10 cellular contexts compared by ENCODE assay signal in the genomic region with DNA sequence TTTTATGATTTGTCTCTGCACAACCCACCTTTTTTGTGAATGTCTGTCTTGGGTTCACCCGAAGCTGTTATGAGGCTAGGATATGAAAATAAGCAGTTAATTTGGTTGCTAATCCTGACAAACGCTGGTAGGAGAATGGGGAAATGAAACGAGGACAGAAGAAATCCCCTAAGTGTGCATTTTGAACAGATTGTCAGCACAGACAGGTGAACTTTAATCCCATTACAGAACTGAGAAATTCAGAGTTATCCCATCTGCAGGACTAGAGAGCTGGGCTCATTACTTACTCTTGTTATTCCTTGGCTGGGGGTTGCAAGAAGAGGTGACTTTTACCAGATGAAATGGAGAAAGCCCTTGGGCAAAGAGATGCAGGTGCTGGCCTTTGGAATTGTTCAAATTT.
DNase-seq lines count a peak whose midpoint lies in the region; ATAC-seq and TF ChIP-seq lines count a peak whose summit lies in the region.
"Had no signal": no experiment of that assay in that cellular context is flagged by ENCODE, and none has a peak within 500 bp of the region (broad histone marks: within the 10 kb centered on the region; RNA-seq: fewer than 3 reads in every experiment).

No MANE protein-coding gene starts in this region.

- no peak for TF ChIP-seq CTCF in body of pancreas (IDR thresholded peaks at IDR 0.05)
- no peak for TF ChIP-seq CTCF in Peyer's patch (IDR thresholded peaks at IDR 0.05)
- TF ChIP-seq CTCF in spleen (IDR thresholded peaks at IDR 0.05 in 8 of 11, conservative IDR thresholded peaks at IDR 0.05 in 3 of 11): no peak

- H3K36me3 ChIP-seq in body of pancreas (replicated peaks in 1 of 2; ENCODE audit: insufficient read depth in 1 of 2, low read depth in 2 of 2): no peaks in the 10 kb centered on the region
- no peaks in the 10 kb centered on the region for H3K36me3 ChIP-seq in Peyer's patch
- no peaks in the 10 kb centered on the region for H3K36me3 ChIP-seq in spleen

- H3K9me3 ChIP-seq in body of pancreas (no peaks in the 10 kb centered on the region), Peyer's patch (no peaks in the 10 kb centered on the region), spleen (peaks cover 0 to 25% (median 18%) of the 10 kb centered on the region in 8 donors)

- intact Hi-C loops in body of pancreas (cut with DNase I): no loop called here
- intact Hi-C loops in spleen (cut with DNase I; ENCODE audit: low total_unique reads): no loop called here

- WGBS in body of pancreas, 2 donors: 45 to 51% methylated on average over 3 of the region's 3 CpGs
- WGBS in spleen, 5 donors: 43 to 55% (median 52%) methylated on average over 3 of the region's 3 CpGs

- peak; percentile 88 for DNase-seq in NCI-H82 (lab: John Stamatoyannopoulos, UW)
- DNase-seq in amniotic stem cell (lab: John Stamatoyannopoulos, UW): no peak
- no peak for DNase-seq in body of pancreas
- no peak for DNase-seq in Peyer's patch
- no peak for DNase-seq in spleen
- DNase-seq: activated CD8-positive, alpha-beta memory T cell treated with anti-CD3 and anti-CD28 coated beads, Interleukin-2, amount 10 ng/mL, durations not matched to agents 7 days and 5 days; NCI-H446 had no signal

- TF ChIP-seq POLR2A in body of pancreas (IDR thresholded peaks at IDR 0.05) (no peak), Peyer's patch (IDR thresholded peaks at IDR 0.05) (no peak), spleen (IDR thresholded peaks at IDR 0.05) (no peak)

- H3K27me3 ChIP-seq in body of pancreas (no peaks in the 10 kb centered on the region), Peyer's patch (no peaks in the 10 kb centered on the region), spleen (replicated peaks in 1 of 7) (no peaks in the 10 kb centered on the region)

- no peaks in the 10 kb centered on the region for H3K4me1 ChIP-seq in body of pancreas
- no peaks in the 10 kb centered on the region for H3K4me1 ChIP-seq in Peyer's patch
- peaks cover 0 to 14% (median 7%) of the 10 kb centered on the region in 6 donors for H3K4me1 ChIP-seq in spleen

- ATAC-seq in GM18517 (IDR thresholded peaks at IDR 0.05; ENCODE audit: unreplicated experiment) (peak; percentile 79), GM21423 (IDR thresholded peaks at IDR 0.05; ENCODE audit: unreplicated experiment) (peak; percentile 85), HG03060 (IDR thresholded peaks at IDR 0.05; ENCODE audit: low read depth, unreplicated experiment) (peak; percentile 60), body of pancreas (no peak)
- ATAC-seq: activated CD8-positive, alpha-beta memory T cell treated with anti-CD3 and anti-CD28 coated beads, Interleukin-2, amount 10 ng/mL, durations not matched to agents 7 days and 5 days had no signal

- H3K27ac ChIP-seq in body of pancreas (no peak overlapping the region), Peyer's patch (no peak overlapping the region), spleen (no peak overlapping the region)

- H3K4me3 ChIP-seq in body of pancreas (no peak overlapping the region), Peyer's patch (no peak overlapping the region), spleen (no peak overlapping the region)
